11 cellular contexts compared by ENCODE assay signal in the genomic region with DNA sequence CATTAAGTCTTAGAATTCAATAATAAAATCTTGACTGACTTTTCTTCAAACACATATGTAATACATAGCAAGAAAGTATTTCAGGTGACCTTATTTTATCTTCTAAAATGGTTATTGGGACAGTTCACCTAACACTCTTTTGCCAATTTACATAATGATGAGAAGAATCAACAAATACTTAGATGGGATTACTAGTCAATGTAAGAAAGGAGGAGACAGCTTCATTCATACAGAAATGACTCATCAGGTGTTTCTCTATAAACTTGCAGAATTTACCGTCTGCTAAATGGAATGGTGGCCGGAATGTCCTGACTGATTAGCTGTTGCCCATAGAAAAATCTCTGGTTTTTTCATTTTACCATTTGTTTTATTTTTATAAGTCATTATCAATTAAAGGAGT.
"Had no signal": no experiment of that assay in that cellular context is flagged by ENCODE, and none has a peak within 500 bp of the region (broad histone marks: within the 10 kb centered on the region; RNA-seq: fewer than 3 reads in every experiment).

No MANE protein-coding gene starts in this region.

- H3K27me3 ChIP-seq: cardiac muscle cell, tibial artery, vagina had no signal

- H3K27ac ChIP-seq: cardiac muscle cell, tibial artery, vagina had no signal

- DNase-seq: activated CD4-positive, alpha-beta T cell treated with anti-CD3 and anti-CD28 coated beads, Interleukin-2, amount 10 ng/mL, durations not matched to agents 7 days and 5 days; activated naive CD8-positive, alpha-beta T cell treated with anti-CD3 and anti-CD28 coated beads for 36 hours; amygdala; foreskin fibroblast; posterior cingulate gyrus; retina; stimulated activated CD4-positive, alpha-beta T cell treated with anti-CD3 and anti-CD28 coated beads, Interleukin-2, amount 100 ng/mL, for 48 hours; stimulated activated naive B cell treated with anti-CD40 and anti-IgM and Interleukin-4, amounts not matched to agents 10 μg/mL and 1 μg/mL and 100 μg/mL, for 72 hours; tibial artery had no signal

- H3K4me3 ChIP-seq: cardiac muscle cell, tibial artery, vagina had no signal

- H3K9me3 ChIP-seq: tibial artery, vagina had no signal

- H3K4me1 ChIP-seq: tibial artery, vagina had no signal

- H3K36me3 ChIP-seq: cardiac muscle cell, tibial artery, vagina had no signal
